9 cellular contexts compared by ENCODE assay signal in the genomic region with DNA sequence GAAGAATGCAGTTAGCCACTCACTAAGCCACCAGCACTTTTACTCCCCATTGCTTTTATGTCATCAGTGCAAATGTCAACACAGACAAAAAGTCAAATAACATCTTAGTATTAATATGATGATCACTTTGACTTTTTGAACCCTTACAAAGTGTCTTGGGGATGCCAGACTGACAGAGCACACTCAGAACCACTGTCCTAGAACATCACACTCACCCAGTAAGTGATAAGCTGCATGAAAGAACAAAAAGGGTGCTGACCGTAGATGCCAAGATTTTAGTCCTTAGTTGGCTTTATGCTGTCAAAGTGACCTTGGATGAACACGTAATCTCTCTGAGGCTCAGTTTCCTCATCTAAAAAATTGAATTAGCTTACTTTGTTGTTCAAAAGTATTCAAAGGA.
"Had no signal": no experiment of that assay in that cellular context is flagged by ENCODE, and none has a peak within 500 bp of the region (broad histone marks: within the 10 kb centered on the region; RNA-seq: fewer than 3 reads in every experiment).

No MANE protein-coding gene starts in this region.

- H3K4me3 ChIP-seq: GM23248, HAP-1 had no signal

- H3K27ac Mint-ChIP-seq: HFFc6, IgD-negative memory B cell had no signal

- H3K9me3 ChIP-seq: HAP-1 had no signal

- ATAC-seq: HCT116, HepG2 had no signal

- H3K9me3 Mint-ChIP-seq: IgD-negative memory B cell had no signal

- DNase-seq: GM23248, GOT3, H7, HFFc6 had no signal

- H3K4me3 Mint-ChIP-seq: HFFc6, IgD-negative memory B cell had no signal

- H3K27ac ChIP-seq: GM23248, HL-60 had no signal

- H3K9ac ChIP-seq: GM23248 had no signal

- H3K36me3 ChIP-seq: HAP-1 had no signal

- H2AFZ ChIP-seq: GM23248 had no signal

- H3K4me1 Mint-ChIP-seq: IgD-negative memory B cell had no signal

- H3K36me3 Mint-ChIP-seq: IgD-negative memory B cell had no signal
